8 cellular contexts compared by ENCODE assay signal in genomic region chr22:50627452-50627913, GRCh38. TPM values are rescaled to one million over a fixed set of nuclear protein-coding genes. Genes with fewer than 3 reads are reported as not detected.
DNase-seq lines count a peak whose midpoint lies in the region; ATAC-seq and TF ChIP-seq lines count a peak whose summit lies in the region.

No MANE protein-coding gene starts in this region.

- peaks cover 12% of the 10 kb centered on the region for H3K4me1 ChIP-seq in stomach smooth muscle (ENCODE audit: control insufficient read depth, insufficient read depth, low read length)

- peak; percentile 24 for ATAC-seq in activated CD4-positive, alpha-beta T cell treated with anti-CD3 and anti-CD28 coated beads for 36 hours

- peak overlapping the region; percentile 19 for H3K27ac Mint-ChIP-seq in activated CD4-positive, alpha-beta T cell treated with anti-CD3 and anti-CD28 coated beads for 36 hours
- H3K27ac Mint-ChIP-seq in IgD-negative memory B cell, result peak overlapping the region in 1 of 3 donors; percentile 81

- peaks cover 2% of the 10 kb centered on the region for H3K36me3 Mint-ChIP-seq in activated CD4-positive, alpha-beta T cell treated with anti-CD3 and anti-CD28 coated beads for 36 hours (ENCODE audit: low read depth)
- H3K36me3 Mint-ChIP-seq in IgD-negative memory B cell, result no peaks in the 10 kb centered on the region

- POLR2A ChIA-PET in activated CD4-positive, alpha-beta T cell treated with anti-CD3 and anti-CD28 coated beads for 36 hours (lab: Charles Lee), result no interaction called here

- H3K4me1 Mint-ChIP-seq in activated CD4-positive, alpha-beta T cell treated with anti-CD3 and anti-CD28 coated beads for 36 hours, result peaks cover 21% of the 10 kb centered on the region
- H3K4me1 Mint-ChIP-seq in IgD-negative memory B cell, result peaks cover 0 to 10% (median 9%) of the 10 kb centered on the region in 3 donors

- H3K36me3 ChIP-seq in kidney epithelial cell (ENCODE audit: control insufficient read depth, insufficient read depth, low read length) (no peaks in the 10 kb centered on the region), stomach smooth muscle (ENCODE audit: control insufficient read depth in 2 of 2, insufficient read depth in 2 of 2, low read length in 2 of 2) (no peaks in the 10 kb centered on the region)

- H3K4me3 ChIP-seq in astrocyte of the spinal cord (ENCODE audit: low read depth, low read length) (peak overlapping the region; percentile 81), kidney epithelial cell (ENCODE audit: low read depth, low read length) (peak overlapping the region; percentile 90), stomach smooth muscle (ENCODE audit: low read length in 2 of 2) (peak overlapping the region; percentile 75 to 82)

- TF ChIP-seq CTCF in astrocyte of the spinal cord (IDR thresholded peaks at IDR 0.05; ENCODE audit: low read depth, low read length), result no peak
- TF ChIP-seq CTCF in kidney epithelial cell (IDR thresholded peaks at IDR 0.05; ENCODE audit: insufficient read depth, low read length, poor library complexity, severe bottlenecking), result no peak

- peak overlapping the region; percentile 76 for H3K4me3 Mint-ChIP-seq in activated CD4-positive, alpha-beta T cell treated with anti-CD3 and anti-CD28 coated beads for 36 hours
- peak overlapping the region; percentile 83 to 95 (median 88) for H3K4me3 Mint-ChIP-seq in IgD-negative memory B cell

- H3K27me3 ChIP-seq in kidney epithelial cell (ENCODE audit: control insufficient read depth, insufficient read depth, low read length), result no peaks in the 10 kb centered on the region
- peaks cover 0 to under 1% of the 10 kb centered on the region in 2 donors for H3K27me3 ChIP-seq in stomach smooth muscle (ENCODE audit: control insufficient read depth in 1 of 2, insufficient read depth in 2 of 2, low read length in 2 of 2)

- in situ Hi-C loops in astrocyte of the spinal cord (cut with HindIII; ENCODE audit: low sequenced_read_pairs), result no loop called here

- H3K9ac ChIP-seq in stomach smooth muscle (ENCODE audit: low read length in 2 of 2), result peak overlapping the region; percentile 71 to 75

- DNase-seq in activated CD4-positive, alpha-beta T cell treated with anti-CD3 and anti-CD28 coated beads for 36 hours, result peak; percentile 54
- DNase-seq in activated CD4-positive, alpha-beta T cell treated with anti-CD3 and anti-CD28 coated beads for 4 hours, result no peak
- DNase-seq in astrocyte of the spinal cord (ENCODE audit: low read depth, low spot score) (no peak), kidney epithelial cell (ENCODE audit: low read depth) (no peak), NCI-H2227 treated with DMSO at 0.1 percent for 48 hours (lab: John Stamatoyannopoulos, UW) (no peak), glomerular visceral epithelial cell (ENCODE audit: extremely low spot score) (no peak)

- no peaks in the 10 kb centered on the region for H3K27me3 Mint-ChIP-seq in activated CD4-positive, alpha-beta T cell treated with anti-CD3 and anti-CD28 coated beads for 36 hours
- H3K27me3 Mint-ChIP-seq in IgD-negative memory B cell, result no peaks in the 10 kb centered on the region

- H3K9me3 Mint-ChIP-seq in activated CD4-positive, alpha-beta T cell treated with anti-CD3 and anti-CD28 coated beads for 36 hours (ENCODE audit: low read depth), result no peaks in the 10 kb centered on the region
- H3K9me3 Mint-ChIP-seq in IgD-negative memory B cell, result no peaks in the 10 kb centered on the region

- CTCF ChIA-PET in activated CD4-positive, alpha-beta T cell treated with anti-CD3 and anti-CD28 coated beads for 36 hours (lab: Charles Lee), result interaction anchor here (0.8 to 1.3 kb wide), 4 partner anchors 11 to 284 kb away, joined by 3 read pairs; no protein-coding TSS in a partner anchor

- no peaks in the 10 kb centered on the region for H3K9me3 ChIP-seq in stomach smooth muscle (ENCODE audit: control insufficient read depth in 2 of 2, low read length in 2 of 2)

- H3K27ac ChIP-seq in stomach smooth muscle (ENCODE audit: low read length), result peak overlapping the region; percentile 64

- intact Hi-C loops in activated CD4-positive, alpha-beta T cell treated with anti-CD3 and anti-CD28 coated beads for 36 hours (cut with DNase I, micrococcal nuclease), result loop anchor here in 1 of 2 experiments (5.0 kb wide), 1 partner anchor 45 kb away; the partner anchor contains the start of gene SHANK3

RNA-seq across cellular contexts. Expression of gene ARSA, which starts 0.5 kb away (rescaled TPM):
- total RNA-seq in activated CD4-positive, alpha-beta T cell treated with anti-CD3 and anti-CD28 coated beads for 36 hours, result 10 to 100 TPM; 14.9 to 15.4 TPM
- 11.5 TPM for polyA plus RNA-seq in IgD-negative memory B cell
- total RNA-seq in kidney epithelial cell, result 42.7 and 63.8 TPM in 2 replicates

RNA-seq across cellular contexts. Expression of gene MAPK8IP2, which starts 26.9 kb away (rescaled TPM):
- under 1 TPM; 0.14 TPM for total RNA-seq in activated CD4-positive, alpha-beta T cell treated with anti-CD3 and anti-CD28 coated beads for 36 hours
- polyA plus RNA-seq in IgD-negative memory B cell, result not detected
- 0.84 and 1.0 TPM in 2 replicates for total RNA-seq in kidney epithelial cell

RNA-seq across cellular contexts. Expression of gene CHKB, which starts 44.8 kb away (rescaled TPM):
- 10 to 100 TPM; 68.2 to 79.7 TPM for total RNA-seq in activated CD4-positive, alpha-beta T cell treated with anti-CD3 and anti-CD28 coated beads for 36 hours
- polyA plus RNA-seq in IgD-negative memory B cell, result 38.6 TPM
- 59.1 and 81.1 TPM in 2 replicates for total RNA-seq in kidney epithelial cell

RNA-seq across cellular contexts. Expression of gene SHANK3, which starts 45.1 kb away (rescaled TPM):
- total RNA-seq in activated CD4-positive, alpha-beta T cell treated with anti-CD3 and anti-CD28 coated beads for 36 hours, result under 1 TPM; 0.14 to 0.16 TPM
- not detected for polyA plus RNA-seq in IgD-negative memory B cell
- total RNA-seq in kidney epithelial cell, result 3.8 and 6.0 TPM in 2 replicates

RNA-seq across cellular contexts. Expression of gene CPT1B, which starts 49.3 kb away (rescaled TPM):
- 10 to 100 TPM; 42.5 to 51.4 TPM for total RNA-seq in activated CD4-positive, alpha-beta T cell treated with anti-CD3 and anti-CD28 coated beads for 36 hours
- 1.6 TPM for polyA plus RNA-seq in IgD-negative memory B cell
- 2.1 and 5.8 TPM in 2 replicates for total RNA-seq in kidney epithelial cell
